ENCODE assay signal across 24 cellular contexts in genomic region chr4:125041372-125041930, GRCh38.
DNase-seq lines count a peak whose midpoint lies in the region; ATAC-seq and TF ChIP-seq lines count a peak whose summit lies in the region.
"Had no signal": no experiment of that assay in that cellular context is flagged by ENCODE, and none has a peak within 500 bp of the region (broad histone marks: within the 10 kb centered on the region; RNA-seq: fewer than 3 reads in every experiment).

No MANE protein-coding gene starts in this region.

- H3K4me2 ChIP-seq in smooth muscle cell, result no peak overlapping the region

- no peak overlapping the region for H3K4me3 ChIP-seq in HAP-1
- H3K4me3 ChIP-seq in smooth muscle cell, result no peak overlapping the region
- H3K4me3 ChIP-seq: heart left ventricle, right atrium auricular region, thoracic aorta had no signal

- in situ Hi-C loops in HAP-1 (cut with MboI; ENCODE audit: low sequenced_read_pairs), result no loop called here

- H3K27ac ChIP-seq in foreskin keratinocyte, result peak overlapping the region; percentile 15
- H3K27ac ChIP-seq in smooth muscle cell (ENCODE audit: low read depth), result peak overlapping the region; percentile 94
- H3K27ac ChIP-seq: heart left ventricle, right atrium auricular region, thoracic aorta had no signal

- peak; percentile 12 to 52 for DNase-seq in HAP-1 (ENCODE audit: low spot score in 2 of 2)
- peak; percentile 32 for DNase-seq in astrocyte of the hippocampus (ENCODE audit: low read depth, low spot score)
- DNase-seq in foreskin keratinocyte, result peak; percentile 41 to 68
- no peak for DNase-seq in smooth muscle cell (lab: John Stamatoyannopoulos, UW; ENCODE audit: unreplicated experiment)
- DNase-seq in occipital lobe (lab: John Stamatoyannopoulos, UW), result no peak
- DNase-seq in SKM-1 (lab: John Stamatoyannopoulos, UW; ENCODE audit: unreplicated experiment), result no peak
- DNase-seq in HuH-7 (ENCODE audit: low spot score), result no peak
- DNase-seq: activated CD4-positive, alpha-beta T cell treated with anti-CD3 and anti-CD28 coated beads for 4 hours; activated T-cell treated with anti-CD3 and anti-CD28 coated beads, Interleukin-2, amount 50 U/mL, for 24 hours; CD4-positive, alpha-beta memory T cell; DMS153; GDM1; GOT3; heart left ventricle; Karpas-422; MV-4-11; naive thymus-derived CD4-positive, alpha-beta T cell; NCI-H510A treated with DMSO at 0.1 percent for 48 hours; NK-92 treated with Interleukin-12 subunit alpha and Interleukin-12 subunit beta, amount 100 ng/mL, for 24 hours; nucleus accumbens; stimulated activated naive CD8-positive, alpha-beta T cell treated with anti-CD3 and anti-CD28 coated beads, Interleukin-15, Interleukin-2, amounts not matched to agents 100 U/mL and 50 U/mL, for 24 hours had no signal

- H3K36me3 ChIP-seq in HAP-1 (replicated peaks), result no peaks in the 10 kb centered on the region
- no peaks in the 10 kb centered on the region for H3K36me3 ChIP-seq in smooth muscle cell (ENCODE audit: low read depth)
- H3K36me3 ChIP-seq: heart left ventricle, right atrium auricular region, thoracic aorta had no signal

- WGBS in smooth muscle cell (ENCODE audit: low lambda C conversion rate), result 32% methylated on average over 3 of the region's 3 CpGs

- ATAC-seq in foreskin keratinocyte, result peak; percentile 82
- ATAC-seq: heart left ventricle; naive thymus-derived CD4-positive, alpha-beta T cell; Panc1; stimulated activated naive CD8-positive, alpha-beta T cell treated with anti-CD3 and anti-CD28 coated beads, Interleukin-15, Interleukin-2, amounts not matched to agents 100 U/mL and 50 U/mL, for 24 hours had no signal

- peak overlapping the region; percentile 80 for H3K9ac ChIP-seq in smooth muscle cell (ENCODE audit: low read depth)

- H3K27me3 ChIP-seq in HAP-1 (ENCODE audit: low read depth) (no peaks in the 10 kb centered on the region), foreskin keratinocyte (no peaks in the 10 kb centered on the region), smooth muscle cell (ENCODE audit: low read depth) (no peaks in the 10 kb centered on the region)
- H3K27me3 ChIP-seq: heart left ventricle, right atrium auricular region had no signal

- H3K9me3 ChIP-seq in HAP-1 (no peaks in the 10 kb centered on the region), smooth muscle cell (replicated peaks; ENCODE audit: low read depth) (no peaks in the 10 kb centered on the region)
- H3K9me3 ChIP-seq: heart left ventricle, right atrium auricular region, thoracic aorta had no signal

- no peak overlapping the region for H2AFZ ChIP-seq in smooth muscle cell (ENCODE audit: low read depth)

- no peak for TF ChIP-seq CTCF in foreskin keratinocyte (conservative IDR thresholded peaks at IDR 0.05)
- TF ChIP-seq CTCF in smooth muscle cell (IDR thresholded peaks at IDR 0.05; ENCODE audit: borderline replicate concordance, insufficient read depth, poor library complexity, severe bottlenecking), result no peak

- H3K4me1 ChIP-seq in HAP-1, result peaks cover 52% of the 10 kb centered on the region
- peaks cover 18% of the 10 kb centered on the region for H3K4me1 ChIP-seq in foreskin keratinocyte
- no peaks in the 10 kb centered on the region for H3K4me1 ChIP-seq in smooth muscle cell (ENCODE audit: low read depth)
- H3K4me1 ChIP-seq: heart left ventricle, right atrium auricular region had no signal

- no peaks in the 10 kb centered on the region for H3K79me2 ChIP-seq in smooth muscle cell (ENCODE audit: low read depth)

- no peaks in the 10 kb centered on the region for H4K20me1 ChIP-seq in smooth muscle cell (ENCODE audit: low read depth)

- no peaks in the 10 kb centered on the region for H3F3A ChIP-seq in smooth muscle cell (ENCODE audit: low read depth)

Comparison
In these comparisons a context has a peak if more than half of its experiments do, and no peak if none do; other contexts are left out.
1. DNase-seq: peak in HAP-1 (2 of 2), astrocyte of the hippocampus (single experiment) and foreskin keratinocyte (2 of 2); none in smooth muscle cell (single experiment), occipital lobe (single experiment), SKM-1 (single experiment) and HuH-7 (single experiment).